Comparison of ENCODE assay signal across 1 cellular context in genomic region chr6:27149140-27149539, GRCh38.
TF ChIP-seq lines count a peak whose summit lies in the region.

No MANE protein-coding gene starts in this region.

TF ChIP-seq in GM12878, 131 proteins besides CTCF, POLR2A, EP300 and RAD21 (continued from another document):
- TF ChIP-seq E2F4 (IDR thresholded peaks at IDR 0.05; ENCODE audit: low read depth, low read length) (no peak), ZBTB40 (IDR thresholded peaks at IDR 0.05; ENCODE audit: borderline replicate concordance) (no peak), GATAD2B (conservative IDR thresholded peaks at IDR 0.05; ENCODE audit: low read depth) (no peak), KLF5 (IDR thresholded peaks at IDR 0.05; ENCODE audit: partially characterized antibody) (no peak)
